10 cellular contexts compared by ENCODE assay signal in genomic region chr9:123985869-123986268, GRCh38. TPM values are rescaled to one million over a fixed set of nuclear protein-coding genes. Genes with fewer than 3 reads are reported as not detected.
"Had no signal": no experiment of that assay in that cellular context is flagged by ENCODE, and none has a peak within 500 bp of the region (broad histone marks: within the 10 kb centered on the region; RNA-seq: fewer than 3 reads in every experiment).

No MANE protein-coding gene starts in this region.

- H3K27ac Mint-ChIP-seq: H9 had no signal

- H3K4me1 Mint-ChIP-seq: IgD-negative memory B cell had no signal

- H3K9ac ChIP-seq: GM23248, KMS-11 had no signal

- H3K27ac ChIP-seq: GM23248, KMS-11 had no signal

- DNase-seq: GM23248, GOT3, H9, HCEC 1CT, KBM-7 had no signal

- H3K4me2 ChIP-seq: KMS-11 had no signal

- H3K4me3 ChIP-seq: GM23248 had no signal

- H3K36me3 Mint-ChIP-seq: IgD-negative memory B cell had no signal

- H3K9me3 Mint-ChIP-seq: H9, IgD-negative memory B cell had no signal

- FAIRE-seq: H54, HTR-8/SVneo had no signal

- H2AFZ ChIP-seq: GM23248 had no signal

- H3K4me3 Mint-ChIP-seq: H9, IgD-negative memory B cell had no signal

RNA-seq across cellular contexts. Expression of gene LHX2, which starts 25.7 kb away (rescaled TPM):
- total RNA-seq: GM23248, H9, HT-29 had no signal
- polyA plus RNA-seq: GM23248, IgD-negative memory B cell had no signal
